8 cellular contexts compared by ENCODE assay signal in genomic region chr7:158957921-158958471, GRCh38.
A peak's percentile ranks its signal among the peaks of the same experiment; 100 is the strongest.
DNase-seq lines count a peak whose midpoint lies in the region; TF ChIP-seq lines count a peak whose summit lies in the region.

No MANE protein-coding gene starts in this region.

- DNase-seq in SIG-M5 treated with dmso at 0.1 percent for 504 hours (lab: John Stamatoyannopoulos, UW; ENCODE audit: unreplicated experiment) = peak; percentile 31
- no peak for DNase-seq in SIG-M5 (lab: John Stamatoyannopoulos, UW)
- DNase-seq in NCI-H1436 (lab: John Stamatoyannopoulos, UW) = peak; percentile 62
- peak; percentile 64 for DNase-seq in activated CD8-positive, alpha-beta memory T cell treated with anti-CD3 and anti-CD28 coated beads, Interleukin-2, amount 50 U/mL, for 48 hours
- peak; percentile 46 to 74 for DNase-seq in thyroid gland
- no peak for DNase-seq in GM10248 (ENCODE audit: extremely low spot score)
- DNase-seq in adrenal gland = no peak

- no peak overlapping the region for H3K27ac ChIP-seq in thyroid gland
- H3K27ac ChIP-seq in adrenal gland = no peak overlapping the region

- H3K4me3 ChIP-seq in iPS-15b (ENCODE audit: low read depth, low read length) (peak overlapping the region; percentile 51), thyroid gland (replicated peaks in 1 of 3) (peak overlapping the region in 1 of 3 donors; percentile 20), adrenal gland (no peak overlapping the region)

- WGBS in thyroid gland, 2 donors = 62 to 64% methylated on average over 16 to 32 of the region's 33 CpGs
- WGBS in adrenal gland, 4 donors = 9 to 46% (median 24%) methylated on average over 14 to 33 of the region's 33 CpGs

- H3K9me3 ChIP-seq in iPS-15b (ENCODE audit: control insufficient read depth, insufficient read depth, low read length) (no peaks in the 10 kb centered on the region), thyroid gland (no peaks in the 10 kb centered on the region), adrenal gland (replicated peaks in 1 of 3) (no peaks in the 10 kb centered on the region)

- H3K36me3 ChIP-seq in iPS-15b (ENCODE audit: control insufficient read depth, insufficient read depth, low read length) (no peaks in the 10 kb centered on the region), thyroid gland (no peaks in the 10 kb centered on the region), adrenal gland (replicated peaks in 1 of 2) (no peaks in the 10 kb centered on the region)

- TF ChIP-seq CTCF in thyroid gland (IDR thresholded peaks at IDR 0.05) (no peak), GM10248 (IDR thresholded peaks at IDR 0.05; ENCODE audit: control extremely low read depth, extremely low read depth, low read depth, missing control alignments) (no peak), adrenal gland (IDR thresholded peaks at IDR 0.05) (no peak)

- CTCF ChIA-PET in GM10248 (lab: Yijun Ruan, JAX) = interaction anchor here (1.3 to 1.7 kb wide), 3 partner anchors 9 to 19 kb away, joined by 3 to 6 read pairs (median 4); no protein-coding TSS in a partner anchor

- H3K4me1 ChIP-seq in iPS-15b (ENCODE audit: control insufficient read depth, insufficient read depth, low read length) = peaks cover 4% of the 10 kb centered on the region
- H3K4me1 ChIP-seq in thyroid gland = peaks cover 3 to 9% of the 10 kb centered on the region in 2 donors
- peaks cover 0 to 19% of the 10 kb centered on the region in 2 donors for H3K4me1 ChIP-seq in adrenal gland (replicated peaks in 1 of 2)

- no peak for TF ChIP-seq POLR2A in thyroid gland (IDR thresholded peaks at IDR 0.05)
- TF ChIP-seq POLR2A in adrenal gland (IDR thresholded peaks at IDR 0.05) = no peak

- H3K27me3 ChIP-seq in iPS-15b (ENCODE audit: control insufficient read depth, insufficient read depth, low read length) (peaks cover 11% of the 10 kb centered on the region), thyroid gland (no peaks in the 10 kb centered on the region), adrenal gland (no peaks in the 10 kb centered on the region)

- POLR2A ChIA-PET in GM10248 (lab: Yijun Ruan, JAX) = no interaction called here

- H3K9ac ChIP-seq in iPS-15b (ENCODE audit: low read depth, low read length) = no peak overlapping the region

- intact Hi-C loops in thyroid gland (cut with DNase I) (no loop called here), adrenal gland (cut with DNase I) (no loop called here)

Comparison
In these comparisons a context has a peak if more than half of its experiments do, and no peak if none do; other contexts are left out.
1. DNase-seq: peak in SIG-M5 treated with dmso at 0.1 percent for 504 hours (single experiment), NCI-H1436 (single experiment), activated CD8-positive, alpha-beta memory T cell treated with anti-CD3 and anti-CD28 coated beads, Interleukin-2, amount 50 U/mL, for 48 hours (single experiment) and thyroid gland (2 of 2); none in SIG-M5 (single experiment), GM10248 (single experiment) and adrenal gland (0 of 7).